10 cellular contexts compared by ENCODE assay signal in genomic region chr11:96267001-96267489, GRCh38.
DNase-seq lines count a peak whose midpoint lies in the region; ATAC-seq and TF ChIP-seq lines count a peak whose summit lies in the region.
"Had no signal": no experiment of that assay in that cellular context is flagged by ENCODE, and none has a peak within 500 bp of the region (broad histone marks: within the 10 kb centered on the region; RNA-seq: fewer than 3 reads in every experiment).

No MANE protein-coding gene starts in this region.

- no peaks in the 10 kb centered on the region for H3F3A ChIP-seq in GM23338 (replicated peaks; ENCODE audit: low read depth)

- peaks cover 0 to 36% (median 0%) of the 10 kb centered on the region in 11 experiments; a peak in 3 of 22 replicates for H4K20me1 ChIP-seq in BLaER1 treated with 17β-estradiol and CSF1 and Interleukin-3, amounts not matched to agents 10 nM and 100 nM
- H4K20me1 ChIP-seq in GM23338 (replicated peaks; ENCODE audit: insufficient read depth), result no peaks in the 10 kb centered on the region

- H3K4me1 ChIP-seq in BLaER1 treated with 17β-estradiol and CSF1 and Interleukin-3, amounts not matched to agents 10 nM and 100 nM, result peaks cover 14 to 66% (median 24%) of the 10 kb centered on the region in 10 experiments
- peaks cover 12% of the 10 kb centered on the region for H3K4me1 ChIP-seq in GM23338 (ENCODE audit: insufficient read depth)
- H3K4me1 ChIP-seq in body of pancreas, result peaks cover 23% of the 10 kb centered on the region

- intact Hi-C loops in body of pancreas (cut with DNase I) (no loop called here), natural killer cell (cut with micrococcal nuclease) (loop anchor here (1.0 to 5.0 kb wide), 2 partner anchors 9 to 75 kb away; partner anchors contain the start of gene MAML2)

- H3K4me1 Mint-ChIP-seq in GM23338 (peaks cover 23% of the 10 kb centered on the region), natural killer cell (peaks cover 57 to 64% of the 10 kb centered on the region in 2 donors)

- peaks cover 11% of the 10 kb centered on the region for H3K9me3 Mint-ChIP-seq in GM23338
- no peaks in the 10 kb centered on the region for H3K9me3 Mint-ChIP-seq in natural killer cell

- no peak overlapping the region for H3K4me3 Mint-ChIP-seq in GM23338
- peak overlapping the region; percentile 45 for H3K4me3 Mint-ChIP-seq in natural killer cell

- H3K27ac Mint-ChIP-seq in GM23338 (peak overlapping the region; percentile 58; the same call in 1 of the 2 replicates), natural killer cell (peak overlapping the region; percentile 81 to 89)

- ATAC-seq in GM23338 (no peak), body of pancreas (no peak), natural killer cell (no peak), GM18520 (IDR thresholded peaks at IDR 0.05; ENCODE audit: unreplicated experiment) (no peak)

- H3K36me3 ChIP-seq in BLaER1 treated with 17β-estradiol and CSF1 and Interleukin-3, amounts not matched to agents 10 nM and 100 nM, result peaks cover 0 to 47% (median 0%) of the 10 kb centered on the region in 11 experiments; a peak in 7 of 22 replicates
- H3K36me3 ChIP-seq in GM23338 (ENCODE audit: insufficient read depth) (no peaks in the 10 kb centered on the region), body of pancreas (replicated peaks in 1 of 2; ENCODE audit: insufficient read depth in 1 of 2, low read depth in 2 of 2) (no peaks in the 10 kb centered on the region)

- H3K36me3 Mint-ChIP-seq in GM23338 (ENCODE audit: low read depth) (peaks cover 11% of the 10 kb centered on the region), natural killer cell (no peaks in the 10 kb centered on the region)

- H3K27me3 ChIP-seq in BLaER1 treated with 17β-estradiol and CSF1 and Interleukin-3, amounts not matched to agents 10 nM and 100 nM, result no peaks in the 10 kb centered on the region
- H3K27me3 ChIP-seq in GM23338 (ENCODE audit: insufficient read depth), result no peaks in the 10 kb centered on the region
- no peaks in the 10 kb centered on the region for H3K27me3 ChIP-seq in body of pancreas

- DNase-seq in GM23338 (ENCODE audit: low spot score) (no peak), body of pancreas (no peak), natural killer cell (no peak), erythroblast (lab: John Stamatoyannopoulos, UW) (no peak), SIG-M5 (lab: John Stamatoyannopoulos, UW) (no peak)
- no peak for DNase-seq in activated effector memory CD4-positive, alpha-beta T cell treated with Interleukin-2 at 50 U/mL for 16 hours
- DNase-seq: hippocampal formation, NCI-H1930 had no signal

- peak overlapping the region in 4 of 11 experiments; percentile 2 to 27 (median 10); a peak in 2 of 22 replicates for H3K27ac ChIP-seq in BLaER1 treated with 17β-estradiol and CSF1 and Interleukin-3, amounts not matched to agents 10 nM and 100 nM
- H3K27ac ChIP-seq in GM23338 (ENCODE audit: low read depth), result no peak overlapping the region
- H3K27ac ChIP-seq in body of pancreas, result peak overlapping the region in 3 of 4 donors; percentile 57 to 68 (median 59)

- no peaks in the 10 kb centered on the region for H3K79me2 ChIP-seq in GM23338 (replicated peaks; ENCODE audit: insufficient read depth)

- peaks cover 0 to 46% (median 10%) of the 10 kb centered on the region in 11 experiments; a peak in 14 of 22 replicates for H3K9me3 ChIP-seq in BLaER1 treated with 17β-estradiol and CSF1 and Interleukin-3, amounts not matched to agents 10 nM and 100 nM (replicated peaks in 1 of 11)
- no peaks in the 10 kb centered on the region for H3K9me3 ChIP-seq in body of pancreas

- WGBS in body of pancreas, 2 donors, result 32 to 49% methylated on average over 1 of the region's 1 CpG

- TF ChIP-seq CTCF in GM23338 (conservative IDR thresholded peaks at IDR 0.05; ENCODE audit: low read depth in 2 of 2) (no peak), body of pancreas (IDR thresholded peaks at IDR 0.05) (no peak), natural killer cell (IDR thresholded peaks at IDR 0.05) (no peak)

- no peak overlapping the region for H3K4me3 ChIP-seq in BLaER1 treated with 17β-estradiol and CSF1 and Interleukin-3, amounts not matched to agents 10 nM and 100 nM
- no peak overlapping the region for H3K4me3 ChIP-seq in GM23338
- no peak overlapping the region for H3K4me3 ChIP-seq in body of pancreas

- no peak overlapping the region for H2AFZ ChIP-seq in GM23338

- no peak for TF ChIP-seq POLR2A in body of pancreas (IDR thresholded peaks at IDR 0.05)
- no peak for TF ChIP-seq POLR2A in erythroblast (IDR thresholded peaks at IDR 0.05; ENCODE audit: low read length)

- H3K27me3 Mint-ChIP-seq in GM23338 (ENCODE audit: insufficient read depth, low read depth, poor library complexity), result peaks cover 6% of the 10 kb centered on the region
- H3K27me3 Mint-ChIP-seq in natural killer cell (ENCODE audit: low read depth in 2 of 2), result no peaks in the 10 kb centered on the region

- H3K4me2 ChIP-seq in BLaER1 treated with 17β-estradiol and CSF1 and Interleukin-3, amounts not matched to agents 10 nM and 100 nM, result peak overlapping the region; percentile 25 to 63 (median 39); a peak in 19 of 22 replicates
- no peak overlapping the region for H3K4me2 ChIP-seq in GM23338

- H3K9ac ChIP-seq in BLaER1 treated with 17β-estradiol and CSF1 and Interleukin-3, amounts not matched to agents 10 nM and 100 nM, result no peak overlapping the region

- no peaks in the 10 kb centered on the region for H3K9me2 ChIP-seq in GM23338 (ENCODE audit: insufficient read depth)

TF ChIP-seq in GM23338, 12 proteins besides CTCF, POLR2A, EP300 and RAD21:
- no peak for TF ChIP-seq ZNF331 (CRISPR knock-in tag; IDR thresholded peaks at IDR 0.05; ENCODE audit: low read depth)
- no peak for TF ChIP-seq NANOG (IDR thresholded peaks at IDR 0.05; ENCODE audit: borderline replicate concordance)
